1 cellular context compared by ENCODE assay signal in genomic region chr17:77453613-77454559, GRCh38.
TF ChIP-seq lines count a peak whose summit lies in the region.

No MANE protein-coding gene starts in this region.

TF ChIP-seq in HepG2, 621 proteins besides CTCF, POLR2A, EP300 and RAD21 (continued from another document and continues in another):
- TF ChIP-seq HNF1A (IDR thresholded peaks at IDR 0.05; ENCODE audit: low read depth) (peak; percentile 36; the same call in 1 of the 2 replicates), HNF1A (CRISPR knock-in tag; IDR thresholded peaks at IDR 0.05; ENCODE audit: borderline replicate concordance) (peak; percentile 80; the same call in 1 of the 2 replicates), PHF20 (CRISPR knock-in tag; IDR thresholded peaks at IDR 0.05) (peak; percentile 78), ZBTB40 (IDR thresholded peaks at IDR 0.05) (no peak), ZBTB40 (CRISPR knock-in tag; IDR thresholded peaks at IDR 0.05) (peak; percentile 10; the same call in 1 of the 2 replicates), JUN (CRISPR knock-in tag; IDR thresholded peaks at IDR 0.05) (no peak), MAF1 (CRISPR knock-in tag; IDR thresholded peaks at IDR 0.05; ENCODE audit: borderline replicate concordance) (0 out of 2 replicates have a peak, but pooled peaks have one; percentile 71), ZBTB26 (CRISPR knock-in tag; IDR thresholded peaks at IDR 0.05; ENCODE audit: borderline replicate concordance) (peak; percentile 38; the same call in 1 of the 2 replicates), ZNF280D (CRISPR knock-in tag; IDR thresholded peaks at IDR 0.05) (peak; percentile 91), FOXJ3 (CRISPR knock-in tag; IDR thresholded peaks at IDR 0.05; ENCODE audit: borderline replicate concordance) (peak; percentile 71; the same call in 1 of the 2 replicates), RNF2 (conservative IDR thresholded peaks at IDR 0.05; ENCODE audit: low read depth) (no peak), ZMYM3 (CRISPR knock-in tag; IDR thresholded peaks at IDR 0.05) (peak; percentile 10; the same call in 1 of the 2 replicates), SNAI1 (CRISPR knock-in tag; IDR thresholded peaks at IDR 0.05; ENCODE audit: borderline replicate concordance) (peak; percentile 78), NFKBIZ (CRISPR knock-in tag; IDR thresholded peaks at IDR 0.05) (0 out of 2 replicates have a peak, but pooled peaks have one; percentile 61), ZFAT (CRISPR knock-in tag; conservative IDR thresholded peaks at IDR 0.05) (no peak), ZNF205 (CRISPR knock-in tag; IDR thresholded peaks at IDR 0.05) (0 out of 2 replicates have a peak, but pooled peaks have one; percentile 17), SKI (IDR thresholded peaks at IDR 0.05; ENCODE audit: partially characterized antibody) (peak; percentile 82), ATF6 (CRISPR knock-in tag; conservative IDR thresholded peaks at IDR 0.05) (no peak), ZBTB33 (CRISPR knock-in tag; IDR thresholded peaks at IDR 0.05) (0 out of 2 replicates have a peak, but pooled peaks have one; percentile 46), ZNF142 (CRISPR knock-in tag; IDR thresholded peaks at IDR 0.05) (peak; percentile 88)
